Comparison of ENCODE assay signal across 1 cellular context in the genomic region with DNA sequence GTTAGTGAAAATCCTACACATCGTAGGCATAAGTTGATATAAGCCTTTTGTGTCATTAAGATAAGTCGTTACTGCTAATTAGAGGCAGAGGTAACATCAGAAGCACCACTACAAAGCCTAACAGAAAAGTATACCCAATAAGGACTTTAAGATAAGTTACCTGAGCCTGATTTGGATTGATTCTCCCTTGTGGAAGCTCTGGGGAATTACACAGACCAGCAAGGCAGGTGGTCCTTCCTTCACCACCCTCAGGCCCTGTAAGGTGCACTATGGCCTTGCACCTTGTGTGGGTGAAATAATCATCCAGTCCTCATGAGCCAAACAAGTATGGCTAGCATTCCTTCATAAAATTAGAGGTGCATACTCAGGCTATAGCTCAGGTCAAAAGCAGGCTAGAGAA.
TF ChIP-seq lines count a peak whose summit lies in the region.

No MANE protein-coding gene starts in this region.

TF ChIP-seq in H1, 55 proteins besides CTCF, POLR2A, EP300 and RAD21:
- TF ChIP-seq ZNF274 (IDR thresholded peaks at IDR 0.05; ENCODE audit: borderline replicate concordance, extremely low read depth, low read length) (no peak), GABPA (IDR thresholded peaks at IDR 0.05; ENCODE audit: borderline replicate concordance, insufficient read depth, low read length) (no peak), SP4 (IDR thresholded peaks at IDR 0.05; ENCODE audit: low read length) (no peak), POU5F1 (IDR thresholded peaks at IDR 0.05; ENCODE audit: low read depth, low read length) (no peak), CREB1 (IDR thresholded peaks at IDR 0.05) (no peak), CBX8 (IDR thresholded peaks at IDR 0.05; ENCODE audit: borderline replicate concordance, low read depth, low read length) (no peak), JUND (IDR thresholded peaks at IDR 0.05; ENCODE audit: low read length) (no peak), CBX5 (IDR thresholded peaks at IDR 0.05; ENCODE audit: low read depth, low read length) (no peak), JUN (IDR thresholded peaks at IDR 0.05; ENCODE audit: low read depth, low read length) (no peak)
- TF ChIP-seq, protein P1, sequence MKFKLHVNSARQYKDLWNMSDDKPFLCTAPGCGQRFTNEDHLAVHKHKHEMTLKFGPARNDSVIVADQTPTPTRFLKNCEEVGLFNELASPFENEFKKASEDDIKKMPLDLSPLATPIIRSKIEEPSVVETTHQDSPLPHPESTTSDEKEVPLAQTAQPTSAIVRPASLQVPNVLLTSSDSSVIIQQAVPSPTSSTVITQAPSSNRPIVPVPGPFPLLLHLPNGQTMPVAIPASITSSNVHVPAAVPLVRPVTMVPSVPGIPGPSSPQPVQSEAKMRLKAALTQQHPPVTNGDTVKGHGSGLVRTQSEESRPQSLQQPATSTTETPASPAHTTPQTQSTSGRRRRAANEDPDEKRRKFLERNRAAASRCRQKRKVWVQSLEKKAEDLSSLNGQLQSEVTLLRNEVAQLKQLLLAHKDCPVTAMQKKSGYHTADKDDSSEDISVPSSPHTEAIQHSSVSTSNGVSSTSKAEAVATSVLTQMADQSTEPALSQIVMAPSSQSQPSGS (IDR thresholded peaks at IDR 0.05; ENCODE audit: low read length), result no peak
